Comparison of ENCODE assay signal across 8 cellular contexts in the genomic region with DNA sequence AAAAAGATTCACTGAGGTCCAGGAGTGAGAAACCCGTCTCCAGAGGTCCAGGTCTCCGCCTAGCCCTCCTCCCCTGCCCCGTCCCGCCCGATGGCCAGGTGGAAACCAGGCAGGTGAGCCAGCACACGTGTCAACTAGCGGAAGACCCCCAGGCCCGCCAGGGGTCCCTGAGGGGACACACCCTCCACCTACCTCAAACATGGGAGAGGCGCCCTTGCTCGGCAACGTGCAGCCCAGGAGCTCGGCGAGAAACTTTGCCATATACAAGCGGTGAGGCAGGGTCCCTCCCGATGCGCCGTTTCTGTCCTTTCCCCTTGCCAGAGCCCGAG.
DNase-seq lines count a peak whose midpoint lies in the region; ATAC-seq, FAIRE-seq and TF ChIP-seq lines count a peak whose summit lies in the region.

No MANE protein-coding gene starts in this region.

- no peak for TF ChIP-seq CTCF in WTC11 (IDR thresholded peaks at IDR 0.05)

- ATAC-seq in WTC11, result peak; percentile 1

- CTCF ChIA-PET in WTC11 (lab: Charles Lee), result interaction anchor here (1.4 to 2.6 kb wide), 2 partner anchors 225 to 241 kb away, joined by 12 to 13 read pairs; no protein-coding TSS in a partner anchor

- no peaks in the 10 kb centered on the region for H3K9me3 Mint-ChIP-seq in WTC11

- no peaks in the 10 kb centered on the region for H3K9me3 ChIP-seq in iPS DF 6.9 (ENCODE audit: control insufficient read depth, insufficient read depth, low read length)

- no peak for FAIRE-seq in frontal cortex (lab: Jason Lieb, UNC)

- peaks cover 2% of the 10 kb centered on the region; the same call in 1 of the 2 replicates for H3K4me1 ChIP-seq in iPS DF 6.9 (ENCODE audit: control insufficient read depth, insufficient read depth, low read length)

- peaks cover 12% of the 10 kb centered on the region for H3K27me3 ChIP-seq in iPS DF 6.9 (ENCODE audit: control insufficient read depth, insufficient read depth, low read length)

- peak overlapping the region; percentile 81 for H3K4me3 Mint-ChIP-seq in WTC11

- H3K27me3 Mint-ChIP-seq in WTC11 (ENCODE audit: low read depth), result peaks cover 37% of the 10 kb centered on the region

- H3K36me3 Mint-ChIP-seq in WTC11, result no peaks in the 10 kb centered on the region

- H3K36me3 ChIP-seq in iPS DF 6.9 (ENCODE audit: control insufficient read depth, insufficient read depth, low read length), result no peaks in the 10 kb centered on the region; the same call in 1 of the 2 replicates

- peak; percentile 47 for DNase-seq in COR-L47 (lab: John Stamatoyannopoulos, UW)
- DNase-seq in WTC11 (ENCODE audit: low spot score), result no peak
- DNase-seq in iPS DF 6.9 (ENCODE audit: low read depth, low spot score), result no peak
- peak; percentile 56 for DNase-seq in retina
- DNase-seq in frontal cortex (ENCODE audit: low spot score in 2 of 2), result no peak
- no peak for DNase-seq in T-helper 2 cell
- DNase-seq in stimulated activated naive CD4-positive, alpha-beta T cell treated with Interleukin-2 at 50 U/mL for 16 hours (lab: John Stamatoyannopoulos, UW), result no peak
- no peak for DNase-seq in UCSD-AML1 (lab: John Stamatoyannopoulos, UW; ENCODE audit: unreplicated experiment)

- POLR2A ChIA-PET in WTC11 (lab: Charles Lee), result interaction anchor here (0.6 kb wide), 1 partner anchor 403 kb away, joined by 4 read pairs; no protein-coding TSS in a partner anchor

- H3K27ac Mint-ChIP-seq in WTC11, result no peak overlapping the region

- peak overlapping the region; percentile 80; the same call in 1 of the 2 replicates for H3K4me3 ChIP-seq in iPS DF 6.9 (ENCODE audit: low read length)

- WGBS in iPS DF 6.9 (ENCODE audit: insufficient coverage, insufficient read length), result no CpG with 5 or more reads among the region's 18 CpGs

- H3K4me1 Mint-ChIP-seq in WTC11, result peaks cover 25% of the 10 kb centered on the region

- no peak overlapping the region for H3K27ac ChIP-seq in iPS DF 6.9 (ENCODE audit: low read length)

TF ChIP-seq in WTC11, 78 proteins besides CTCF, POLR2A, EP300 and RAD21:
- TF ChIP-seq, protein P1, sequence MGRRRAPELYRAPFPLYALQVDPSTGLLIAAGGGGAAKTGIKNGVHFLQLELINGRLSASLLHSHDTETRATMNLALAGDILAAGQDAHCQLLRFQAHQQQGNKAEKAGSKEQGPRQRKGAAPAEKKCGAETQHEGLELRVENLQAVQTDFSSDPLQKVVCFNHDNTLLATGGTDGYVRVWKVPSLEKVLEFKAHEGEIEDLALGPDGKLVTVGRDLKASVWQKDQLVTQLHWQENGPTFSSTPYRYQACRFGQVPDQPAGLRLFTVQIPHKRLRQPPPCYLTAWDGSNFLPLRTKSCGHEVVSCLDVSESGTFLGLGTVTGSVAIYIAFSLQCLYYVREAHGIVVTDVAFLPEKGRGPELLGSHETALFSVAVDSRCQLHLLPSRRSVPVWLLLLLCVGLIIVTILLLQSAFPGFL (CRISPR knock-in tag; IDR thresholded peaks at IDR 0.05; ENCODE audit: borderline replicate concordance), result no peak
- TF ChIP-seq, protein P2, sequence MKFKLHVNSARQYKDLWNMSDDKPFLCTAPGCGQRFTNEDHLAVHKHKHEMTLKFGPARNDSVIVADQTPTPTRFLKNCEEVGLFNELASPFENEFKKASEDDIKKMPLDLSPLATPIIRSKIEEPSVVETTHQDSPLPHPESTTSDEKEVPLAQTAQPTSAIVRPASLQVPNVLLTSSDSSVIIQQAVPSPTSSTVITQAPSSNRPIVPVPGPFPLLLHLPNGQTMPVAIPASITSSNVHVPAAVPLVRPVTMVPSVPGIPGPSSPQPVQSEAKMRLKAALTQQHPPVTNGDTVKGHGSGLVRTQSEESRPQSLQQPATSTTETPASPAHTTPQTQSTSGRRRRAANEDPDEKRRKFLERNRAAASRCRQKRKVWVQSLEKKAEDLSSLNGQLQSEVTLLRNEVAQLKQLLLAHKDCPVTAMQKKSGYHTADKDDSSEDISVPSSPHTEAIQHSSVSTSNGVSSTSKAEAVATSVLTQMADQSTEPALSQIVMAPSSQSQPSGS (CRISPR knock-in tag; IDR thresholded peaks at IDR 0.05; ENCODE audit: borderline replicate concordance, low read depth), result no peak
- no peak for TF ChIP-seq NR1H2 (CRISPR knock-in tag; IDR thresholded peaks at IDR 0.05)
- TF ChIP-seq HMGA2 (CRISPR knock-in tag; IDR thresholded peaks at IDR 0.05), result no peak
- no peak for TF ChIP-seq SP1 (CRISPR knock-in tag; conservative IDR thresholded peaks at IDR 0.05)
- TF ChIP-seq RELA (CRISPR knock-in tag; IDR thresholded peaks at IDR 0.05; ENCODE audit: borderline replicate concordance), result no peak
- TF ChIP-seq JAZF1 (CRISPR knock-in tag; IDR thresholded peaks at IDR 0.05), result no peak
- TF ChIP-seq, protein P3, sequence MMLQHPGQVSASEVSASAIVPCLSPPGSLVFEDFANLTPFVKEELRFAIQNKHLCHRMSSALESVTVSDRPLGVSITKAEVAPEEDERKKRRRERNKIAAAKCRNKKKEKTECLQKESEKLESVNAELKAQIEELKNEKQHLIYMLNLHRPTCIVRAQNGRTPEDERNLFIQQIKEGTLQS (CRISPR knock-in tag; conservative IDR thresholded peaks at IDR 0.05), result no peak
- TF ChIP-seq RORB (CRISPR knock-in tag; IDR thresholded peaks at IDR 0.05), result no peak
- TF ChIP-seq ZBTB21 (CRISPR knock-in tag; IDR thresholded peaks at IDR 0.05; ENCODE audit: borderline replicate concordance), result no peak
- TF ChIP-seq, protein P4, sequence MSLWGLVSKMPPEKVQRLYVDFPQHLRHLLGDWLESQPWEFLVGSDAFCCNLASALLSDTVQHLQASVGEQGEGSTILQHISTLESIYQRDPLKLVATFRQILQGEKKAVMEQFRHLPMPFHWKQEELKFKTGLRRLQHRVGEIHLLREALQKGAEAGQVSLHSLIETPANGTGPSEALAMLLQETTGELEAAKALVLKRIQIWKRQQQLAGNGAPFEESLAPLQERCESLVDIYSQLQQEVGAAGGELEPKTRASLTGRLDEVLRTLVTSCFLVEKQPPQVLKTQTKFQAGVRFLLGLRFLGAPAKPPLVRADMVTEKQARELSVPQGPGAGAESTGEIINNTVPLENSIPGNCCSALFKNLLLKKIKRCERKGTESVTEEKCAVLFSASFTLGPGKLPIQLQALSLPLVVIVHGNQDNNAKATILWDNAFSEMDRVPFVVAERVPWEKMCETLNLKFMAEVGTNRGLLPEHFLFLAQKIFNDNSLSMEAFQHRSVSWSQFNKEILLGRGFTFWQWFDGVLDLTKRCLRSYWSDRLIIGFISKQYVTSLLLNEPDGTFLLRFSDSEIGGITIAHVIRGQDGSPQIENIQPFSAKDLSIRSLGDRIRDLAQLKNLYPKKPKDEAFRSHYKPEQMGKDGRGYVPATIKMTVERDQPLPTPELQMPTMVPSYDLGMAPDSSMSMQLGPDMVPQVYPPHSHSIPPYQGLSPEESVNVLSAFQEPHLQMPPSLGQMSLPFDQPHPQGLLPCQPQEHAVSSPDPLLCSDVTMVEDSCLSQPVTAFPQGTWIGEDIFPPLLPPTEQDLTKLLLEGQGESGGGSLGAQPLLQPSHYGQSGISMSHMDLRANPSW (CRISPR knock-in tag; conservative IDR thresholded peaks at IDR 0.05; ENCODE audit: low read depth), result no peak
- TF ChIP-seq ETV6 (CRISPR knock-in tag; IDR thresholded peaks at IDR 0.05), result no peak
- TF ChIP-seq, protein P5, sequence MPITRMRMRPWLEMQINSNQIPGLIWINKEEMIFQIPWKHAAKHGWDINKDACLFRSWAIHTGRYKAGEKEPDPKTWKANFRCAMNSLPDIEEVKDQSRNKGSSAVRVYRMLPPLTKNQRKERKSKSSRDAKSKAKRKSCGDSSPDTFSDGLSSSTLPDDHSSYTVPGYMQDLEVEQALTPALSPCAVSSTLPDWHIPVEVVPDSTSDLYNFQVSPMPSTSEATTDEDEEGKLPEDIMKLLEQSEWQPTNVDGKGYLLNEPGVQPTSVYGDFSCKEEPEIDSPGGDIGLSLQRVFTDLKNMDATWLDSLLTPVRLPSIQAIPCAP (CRISPR knock-in tag; IDR thresholded peaks at IDR 0.05), result no peak
- TF ChIP-seq, protein P6, sequence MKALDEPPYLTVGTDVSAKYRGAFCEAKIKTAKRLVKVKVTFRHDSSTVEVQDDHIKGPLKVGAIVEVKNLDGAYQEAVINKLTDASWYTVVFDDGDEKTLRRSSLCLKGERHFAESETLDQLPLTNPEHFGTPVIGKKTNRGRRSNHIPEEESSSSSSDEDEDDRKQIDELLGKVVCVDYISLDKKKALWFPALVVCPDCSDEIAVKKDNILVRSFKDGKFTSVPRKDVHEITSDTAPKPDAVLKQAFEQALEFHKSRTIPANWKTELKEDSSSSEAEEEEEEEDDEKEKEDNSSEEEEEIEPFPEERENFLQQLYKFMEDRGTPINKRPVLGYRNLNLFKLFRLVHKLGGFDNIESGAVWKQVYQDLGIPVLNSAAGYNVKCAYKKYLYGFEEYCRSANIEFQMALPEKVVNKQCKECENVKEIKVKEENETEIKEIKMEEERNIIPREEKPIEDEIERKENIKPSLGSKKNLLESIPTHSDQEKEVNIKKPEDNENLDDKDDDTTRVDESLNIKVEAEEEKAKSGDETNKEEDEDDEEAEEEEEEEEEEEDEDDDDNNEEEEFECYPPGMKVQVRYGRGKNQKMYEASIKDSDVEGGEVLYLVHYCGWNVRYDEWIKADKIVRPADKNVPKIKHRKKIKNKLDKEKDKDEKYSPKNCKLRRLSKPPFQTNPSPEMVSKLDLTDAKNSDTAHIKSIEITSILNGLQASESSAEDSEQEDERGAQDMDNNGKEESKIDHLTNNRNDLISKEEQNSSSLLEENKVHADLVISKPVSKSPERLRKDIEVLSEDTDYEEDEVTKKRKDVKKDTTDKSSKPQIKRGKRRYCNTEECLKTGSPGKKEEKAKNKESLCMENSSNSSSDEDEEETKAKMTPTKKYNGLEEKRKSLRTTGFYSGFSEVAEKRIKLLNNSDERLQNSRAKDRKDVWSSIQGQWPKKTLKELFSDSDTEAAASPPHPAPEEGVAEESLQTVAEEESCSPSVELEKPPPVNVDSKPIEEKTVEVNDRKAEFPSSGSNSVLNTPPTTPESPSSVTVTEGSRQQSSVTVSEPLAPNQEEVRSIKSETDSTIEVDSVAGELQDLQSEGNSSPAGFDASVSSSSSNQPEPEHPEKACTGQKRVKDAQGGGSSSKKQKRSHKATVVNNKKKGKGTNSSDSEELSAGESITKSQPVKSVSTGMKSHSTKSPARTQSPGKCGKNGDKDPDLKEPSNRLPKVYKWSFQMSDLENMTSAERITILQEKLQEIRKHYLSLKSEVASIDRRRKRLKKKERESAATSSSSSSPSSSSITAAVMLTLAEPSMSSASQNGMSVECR (CRISPR knock-in tag; IDR thresholded peaks at IDR 0.05; ENCODE audit: borderline replicate concordance), result no peak
- TF ChIP-seq, protein P7, sequence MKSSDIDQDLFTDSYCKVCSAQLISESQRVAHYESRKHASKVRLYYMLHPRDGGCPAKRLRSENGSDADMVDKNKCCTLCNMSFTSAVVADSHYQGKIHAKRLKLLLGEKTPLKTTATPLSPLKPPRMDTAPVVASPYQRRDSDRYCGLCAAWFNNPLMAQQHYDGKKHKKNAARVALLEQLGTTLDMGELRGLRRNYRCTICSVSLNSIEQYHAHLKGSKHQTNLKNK (CRISPR knock-in tag; IDR thresholded peaks at IDR 0.05), result no peak

Comparison
In these comparisons a context has a peak if more than half of its experiments do, and no peak if none do; other contexts are left out.
1. DNase-seq: peak in COR-L47 (single experiment) and retina (single experiment); none in WTC11 (single experiment), iPS DF 6.9 (single experiment), frontal cortex (0 of 2), T-helper 2 cell (0 of 5), stimulated activated naive CD4-positive, alpha-beta T cell treated with Interleukin-2 at 50 U/mL for 16 hours (single experiment) and UCSD-AML1 (single experiment).